1 cellular context compared by ENCODE assay signal in the genomic region with DNA sequence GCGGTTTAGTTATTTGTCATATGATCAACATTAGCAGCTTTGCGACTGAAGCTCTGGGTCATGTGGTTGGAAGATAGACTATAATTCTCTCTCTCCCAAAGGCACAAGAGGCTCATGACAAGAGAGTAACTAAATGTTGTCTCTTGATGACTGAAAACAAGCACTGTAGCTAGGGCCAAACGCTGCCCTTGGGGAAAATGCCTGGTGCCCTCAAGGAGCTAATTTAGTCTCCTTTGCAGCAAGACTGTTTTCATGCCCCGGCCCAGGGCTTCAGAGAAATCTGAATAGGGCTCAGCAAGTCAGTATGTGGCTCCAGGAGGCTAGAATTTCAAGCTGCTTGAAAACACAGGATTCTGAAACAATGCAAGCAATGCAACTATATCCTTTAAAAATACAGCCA.
TF ChIP-seq lines count a peak whose summit lies in the region.

No MANE protein-coding gene starts in this region.

TF ChIP-seq in H1, 55 proteins besides CTCF, POLR2A, EP300 and RAD21:
- TF ChIP-seq TAF1 (IDR thresholded peaks at IDR 0.05; ENCODE audit: low read depth, low read length) (no peak), HDAC2 (IDR thresholded peaks at IDR 0.05; ENCODE audit: borderline replicate concordance in 1 of 2, low read depth in 2 of 2, low read length in 2 of 2) (no peak), ATF2 (IDR thresholded peaks at IDR 0.05; ENCODE audit: low read length) (no peak), KDM4A (IDR thresholded peaks at IDR 0.05; ENCODE audit: low read depth, low read length, severe bottlenecking) (no peak), BACH1 (IDR thresholded peaks at IDR 0.05; ENCODE audit: low read length) (no peak), EZH2 (IDR thresholded peaks at IDR 0.05; ENCODE audit: low read depth, low read length, severe bottlenecking) (no peak), SP2 (IDR thresholded peaks at IDR 0.05; ENCODE audit: low read length) (no peak)
- TF ChIP-seq, protein P1, sequence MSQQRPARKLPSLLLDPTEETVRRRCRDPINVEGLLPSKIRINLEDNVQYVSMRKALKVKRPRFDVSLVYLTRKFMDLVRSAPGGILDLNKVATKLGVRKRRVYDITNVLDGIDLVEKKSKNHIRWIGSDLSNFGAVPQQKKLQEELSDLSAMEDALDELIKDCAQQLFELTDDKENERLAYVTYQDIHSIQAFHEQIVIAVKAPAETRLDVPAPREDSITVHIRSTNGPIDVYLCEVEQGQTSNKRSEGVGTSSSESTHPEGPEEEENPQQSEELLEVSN (IDR thresholded peaks at IDR 0.05): no peak
